In the genomic region with DNA sequence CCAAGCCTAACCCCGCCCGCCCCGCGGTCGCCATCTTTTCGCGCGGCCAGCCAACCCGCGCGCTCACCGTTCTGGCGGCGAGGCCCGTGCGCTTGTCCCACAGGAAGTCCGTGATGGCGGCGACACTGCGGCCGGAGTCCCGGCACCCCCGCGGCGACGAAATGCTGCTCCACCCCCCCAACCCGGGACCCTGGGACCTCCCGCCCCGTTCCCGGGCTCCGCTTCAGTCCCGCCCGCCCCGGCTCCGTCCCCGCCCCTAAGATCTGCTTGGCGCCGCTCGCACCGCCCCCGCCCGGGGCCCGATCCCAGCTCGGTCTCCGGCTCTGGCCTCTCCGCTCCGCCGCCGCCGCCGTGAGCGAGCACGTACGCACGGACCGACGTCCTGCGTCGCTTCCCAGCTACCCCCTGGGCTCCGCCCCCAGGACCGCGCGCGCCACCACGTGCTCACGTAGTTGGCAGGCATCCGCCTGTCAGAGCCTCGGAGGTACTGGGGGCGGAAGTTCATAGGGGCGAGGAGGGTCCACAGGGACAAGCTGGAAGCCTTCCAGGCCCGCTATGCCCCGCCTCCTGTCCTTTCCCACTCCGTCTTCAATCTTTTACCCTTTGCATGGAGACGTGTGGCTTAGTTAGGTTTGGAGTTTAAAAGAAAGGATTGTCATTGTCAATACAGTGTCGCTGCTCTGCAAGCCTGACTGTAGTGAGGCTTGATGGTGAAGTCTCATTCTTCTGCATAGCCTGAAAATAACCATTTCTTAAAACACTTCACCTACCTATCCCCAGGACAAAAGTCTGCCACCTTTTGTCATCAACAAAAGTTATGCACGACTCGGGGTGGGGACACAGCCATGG, we compare ENCODE assay signal across 8 cellular contexts. TPM values are rescaled to one million over a fixed set of nuclear protein-coding genes. Genes with fewer than 3 reads are reported as not detected.
A peak's percentile ranks its signal among the peaks of the same experiment; 100 is the strongest.
DNase-seq lines count a peak whose midpoint lies in the region; ATAC-seq and TF ChIP-seq lines count a peak whose summit lies in the region.

A gene (minus strand): TSS at position 371 of the 849 bp plus-strand sequence. CDS start 2,527 bp downstream, outside the sequence.

- H3K4me3 Mint-ChIP-seq in activated T-helper 17 cell treated with anti-CD3 and anti-CD28 coated beads, Interleukin-2, amount 50 U/mL, for 72 hours, result peak within 1 kb of the TSS; percentile 91
- H3K4me3 Mint-ChIP-seq in naive thymus-derived CD8-positive, alpha-beta T cell, result peak within 1 kb of the TSS; percentile 90 to 99 (median 94)

- H3K36me3 ChIP-seq in Loucy (ENCODE audit: insufficient read depth, low read length) (peaks cover 23% of the 10 kb centered on the region; the same call in 1 of the 2 replicates), RWPE2 (ENCODE audit: low read depth) (peaks cover 38% of the 10 kb centered on the region), fibroblast of lung (ENCODE audit: control insufficient read depth, insufficient read depth, low read length) (peaks cover 14% of the 10 kb centered on the region)

- POLR2A ChIA-PET in naive thymus-derived CD8-positive, alpha-beta T cell (lab: Charles Lee), result interaction anchor here (0.5 to 5.9 kb wide), 18 partner anchors 10 to 1285 kb away, joined by 3 to 39 read pairs (median 4); a partner anchor contains a TSS

- H3K4me2 ChIP-seq in Loucy (ENCODE audit: low read depth, low read length, poor library complexity, severe bottlenecking), result peak within 1 kb of the TSS; percentile 96
- H3K4me2 ChIP-seq in fibroblast of lung (ENCODE audit: extremely low read depth, insufficient read depth, low read length), result peak within 1 kb of the TSS; percentile 100

- H3K4me1 ChIP-seq in Loucy (ENCODE audit: insufficient read depth, low read length, poor library complexity, severe bottlenecking) (peaks cover 27% of the 10 kb centered on the region), RWPE2 (ENCODE audit: insufficient read depth, poor library complexity, severe bottlenecking) (peaks cover 3% of the 10 kb centered on the region), fibroblast of lung (ENCODE audit: control insufficient read depth, extremely low read depth, insufficient read depth, low read length) (peaks cover 9% of the 10 kb centered on the region)

- H3K27ac Mint-ChIP-seq in activated T-helper 17 cell treated with anti-CD3 and anti-CD28 coated beads, Interleukin-2, amount 50 U/mL, for 72 hours, result peak within 1 kb of the TSS; percentile 88
- peak within 1 kb of the TSS; percentile 92 to 99 (median 95) for H3K27ac Mint-ChIP-seq in naive thymus-derived CD8-positive, alpha-beta T cell

- H3K4me3 ChIP-seq in Loucy (ENCODE audit: low read length, poor library complexity, severe bottlenecking) (peak within 1 kb of the TSS; percentile 78), RWPE2 (ENCODE audit: severe bottlenecking) (peak within 1 kb of the TSS; percentile 62), fibroblast of lung (replicated peaks in 1 of 4; ENCODE audit: control extremely low read depth in 1 of 4, insufficient read depth in 1 of 4, low read depth in 3 of 4, low read length in 4 of 4) (peak within 1 kb of the TSS; percentile 38 to 79 (median 66))

- H3K9me2 ChIP-seq in Loucy (replicated peaks; ENCODE audit: low read depth, low read length), result no peaks in the 10 kb centered on the region

- H3K4me1 Mint-ChIP-seq in activated T-helper 17 cell treated with anti-CD3 and anti-CD28 coated beads, Interleukin-2, amount 50 U/mL, for 72 hours, result peaks cover 20% of the 10 kb centered on the region
- H3K4me1 Mint-ChIP-seq in naive thymus-derived CD8-positive, alpha-beta T cell, result peaks cover 16 to 56% (median 48%) of the 10 kb centered on the region in 4 donors

- H4K20me1 ChIP-seq in Loucy (ENCODE audit: insufficient read depth, low read length, poor library complexity, severe bottlenecking) (peaks cover 30% of the 10 kb centered on the region), fibroblast of lung (ENCODE audit: control insufficient read depth, extremely low read depth, insufficient read depth, low read length) (no peaks in the 10 kb centered on the region)

- H3K9me3 ChIP-seq in Loucy (ENCODE audit: insufficient read depth, low read depth, low read length), result no peaks in the 10 kb centered on the region
- no peaks in the 10 kb centered on the region for H3K9me3 ChIP-seq in RWPE2 (ENCODE audit: severe bottlenecking)
- H3K9me3 ChIP-seq in fibroblast of lung (ENCODE audit: control insufficient read depth, insufficient read depth, low read depth, low read length), result no peaks in the 10 kb centered on the region

- no peaks in the 10 kb centered on the region for H3K27me3 Mint-ChIP-seq in activated T-helper 17 cell treated with anti-CD3 and anti-CD28 coated beads, Interleukin-2, amount 50 U/mL, for 72 hours
- H3K27me3 Mint-ChIP-seq in naive thymus-derived CD8-positive, alpha-beta T cell, result no peaks in the 10 kb centered on the region

- H2AFZ ChIP-seq in Loucy (ENCODE audit: low read length), result peak within 1 kb of the TSS; percentile 59
- H2AFZ ChIP-seq in fibroblast of lung (ENCODE audit: low read length), result peak within 1 kb of the TSS; percentile 91

- H3K27ac ChIP-seq in RWPE2 (ENCODE audit: poor library complexity, severe bottlenecking), result peak within 1 kb of the TSS; percentile 85
- H3K27ac ChIP-seq in fibroblast of lung (ENCODE audit: insufficient read depth, low read length), result peak within 1 kb of the TSS; percentile 74

- peak within 1 kb of the TSS; percentile 89 for H3K9ac ChIP-seq in Loucy (ENCODE audit: low read depth, low read length, poor library complexity, severe bottlenecking)
- peak within 1 kb of the TSS; percentile 78 for H3K9ac ChIP-seq in fibroblast of lung (ENCODE audit: insufficient read depth, low read length)

- H3K79me2 ChIP-seq in Loucy (ENCODE audit: insufficient read depth, low read length) (peaks cover 52% of the 10 kb centered on the region), fibroblast of lung (ENCODE audit: control insufficient read depth, insufficient read depth, low read length) (peaks cover 25% of the 10 kb centered on the region)

- TF ChIP-seq CTCF in Loucy (conservative IDR thresholded peaks at IDR 0.05; ENCODE audit: low read length), result no peak
- TF ChIP-seq CTCF in RWPE2 (IDR thresholded peaks at IDR 0.05; ENCODE audit: poor library complexity, severe bottlenecking), result no peak
- TF ChIP-seq CTCF in fibroblast of lung (conservative IDR thresholded peaks at IDR 0.05 in 1 of 2, IDR thresholded peaks at IDR 0.05 in 1 of 2; ENCODE audit: low read depth in 1 of 2, low read length in 2 of 2), result no peak

- ATAC-seq in RWPE2 (ENCODE audit: low read depth), result peak; percentile 86
- ATAC-seq in activated T-helper 17 cell treated with anti-CD3 and anti-CD28 coated beads, Interleukin-2, amount 50 U/mL, for 72 hours (replicated peaks), result peak; percentile 91
- ATAC-seq in naive thymus-derived CD8-positive, alpha-beta T cell, result peak; percentile 79 to 88

- H3K9me3 Mint-ChIP-seq in activated T-helper 17 cell treated with anti-CD3 and anti-CD28 coated beads, Interleukin-2, amount 50 U/mL, for 72 hours, result no peaks in the 10 kb centered on the region
- H3K9me3 Mint-ChIP-seq in naive thymus-derived CD8-positive, alpha-beta T cell, result no peaks in the 10 kb centered on the region

- H3K27me3 ChIP-seq in Loucy (ENCODE audit: insufficient read depth, low read length, poor library complexity, severe bottlenecking), result no peaks in the 10 kb centered on the region
- no peaks in the 10 kb centered on the region for H3K27me3 ChIP-seq in RWPE2 (ENCODE audit: insufficient read depth, poor library complexity, severe bottlenecking)
- no peaks in the 10 kb centered on the region for H3K27me3 ChIP-seq in fibroblast of lung (ENCODE audit: control insufficient read depth, insufficient read depth, low read length)

- DNase-seq in Daoy (ENCODE audit: low read depth) (peak; percentile 99), H4 (ENCODE audit: low spot score) (peak; percentile 94), RWPE2 (ENCODE audit: low spot score) (peak; percentile 95), fibroblast of lung (ENCODE audit: low read depth in 2 of 2) (peak; percentile 91)
- DNase-seq in naive thymus-derived CD8-positive, alpha-beta T cell, result peak; percentile 86 to 96 (median 92)
- peak; percentile 87 to 92 (median 91) for DNase-seq in stimulated activated naive CD4-positive, alpha-beta T cell (lab: John Stamatoyannopoulos, UW)

- no peaks in the 10 kb centered on the region for H3F3A ChIP-seq in Loucy (ENCODE audit: low read depth)

- H3K36me3 Mint-ChIP-seq in activated T-helper 17 cell treated with anti-CD3 and anti-CD28 coated beads, Interleukin-2, amount 50 U/mL, for 72 hours (ENCODE audit: low read depth), result peaks cover 53% of the 10 kb centered on the region
- peaks cover 0 to 32% (median 0%) of the 10 kb centered on the region in 3 donors for H3K36me3 Mint-ChIP-seq in naive thymus-derived CD8-positive, alpha-beta T cell

RNA-seq across cellular contexts. Expression of the gene that starts here (rescaled TPM):
- 11.5 and 15.1 TPM in 2 replicates for total RNA-seq in Daoy (2014; rRNA removed; shearing (Covaris generic))
- 13.7 and 14.6 TPM in 2 replicates for total RNA-seq in H4 (2014; rRNA removed; shearing (Covaris generic))
- total RNA-seq in activated T-helper 17 cell treated with anti-CD3 and anti-CD28 coated beads, Interleukin-2, amount 50 U/mL, for 72 hours, result 100 to 1,000 TPM in 1 of 2 donors, 10 to 100 TPM in 1; 87.7 to 131 TPM
- 21.3 and 26.8 TPM in 2 replicates for total RNA-seq in fibroblast of lung
- 34.0 and 40.9 TPM in 2 replicates for polyA plus RNA-seq in fibroblast of lung
- 23.9 and 27.2 TPM in 2 replicates for polyA plus RNA-seq in fibroblast of lung (2012)
- polyA minus RNA-seq in fibroblast of lung (ENCODE audit: low replicate concordance), result 47.5 and 75.3 TPM in 2 replicates
- total RNA-seq in naive thymus-derived CD8-positive, alpha-beta T cell, result 100 to 1,000 TPM; 115 to 134 TPM
- polyA plus RNA-seq in naive thymus-derived CD8-positive, alpha-beta T cell, result 10 to 100 TPM; 11.3 to 22.6 (median 12.9) TPM

Comparison
In these comparisons a context has a peak if more than half of its experiments do, and no peak if none do; other contexts are left out.
1. Peak in every context shown above with its lines: DNase-seq, ATAC-seq, H3K4me3 ChIP-seq and H3K27ac ChIP-seq.